ENCODE assay signal across 1 cellular context in the genomic region with DNA sequence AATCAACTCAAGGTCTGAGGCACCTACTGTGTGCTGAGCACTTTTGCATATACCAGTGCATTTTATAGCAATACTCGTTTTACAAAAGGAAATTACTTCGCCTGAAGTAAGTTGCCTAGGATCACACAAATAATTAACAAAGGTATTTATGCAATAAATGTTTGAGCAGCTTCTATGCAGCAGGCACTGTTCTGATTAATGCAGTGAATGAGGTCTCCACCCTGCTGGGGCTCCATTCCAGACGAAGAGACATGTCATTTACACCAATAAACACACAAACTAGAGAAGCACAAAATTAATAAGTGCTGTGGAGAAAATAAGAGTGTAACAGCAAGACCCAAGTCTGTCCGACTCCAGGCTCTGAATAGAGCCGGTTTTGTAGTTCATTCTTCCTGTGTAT.
TF ChIP-seq lines count a peak whose summit lies in the region.

No MANE protein-coding gene starts in this region.

TF ChIP-seq in H1, 55 proteins besides CTCF, POLR2A, EP300 and RAD21:
- TF ChIP-seq, protein P1, sequence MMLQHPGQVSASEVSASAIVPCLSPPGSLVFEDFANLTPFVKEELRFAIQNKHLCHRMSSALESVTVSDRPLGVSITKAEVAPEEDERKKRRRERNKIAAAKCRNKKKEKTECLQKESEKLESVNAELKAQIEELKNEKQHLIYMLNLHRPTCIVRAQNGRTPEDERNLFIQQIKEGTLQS (IDR thresholded peaks at IDR 0.05; ENCODE audit: insufficient read depth, low read depth, low read length), result no peak
- no peak for TF ChIP-seq BRCA1 (IDR thresholded peaks at IDR 0.05; ENCODE audit: low read depth, low read length)
- TF ChIP-seq, protein P2, sequence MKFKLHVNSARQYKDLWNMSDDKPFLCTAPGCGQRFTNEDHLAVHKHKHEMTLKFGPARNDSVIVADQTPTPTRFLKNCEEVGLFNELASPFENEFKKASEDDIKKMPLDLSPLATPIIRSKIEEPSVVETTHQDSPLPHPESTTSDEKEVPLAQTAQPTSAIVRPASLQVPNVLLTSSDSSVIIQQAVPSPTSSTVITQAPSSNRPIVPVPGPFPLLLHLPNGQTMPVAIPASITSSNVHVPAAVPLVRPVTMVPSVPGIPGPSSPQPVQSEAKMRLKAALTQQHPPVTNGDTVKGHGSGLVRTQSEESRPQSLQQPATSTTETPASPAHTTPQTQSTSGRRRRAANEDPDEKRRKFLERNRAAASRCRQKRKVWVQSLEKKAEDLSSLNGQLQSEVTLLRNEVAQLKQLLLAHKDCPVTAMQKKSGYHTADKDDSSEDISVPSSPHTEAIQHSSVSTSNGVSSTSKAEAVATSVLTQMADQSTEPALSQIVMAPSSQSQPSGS (IDR thresholded peaks at IDR 0.05; ENCODE audit: low read length), result no peak
- TF ChIP-seq GABPA (IDR thresholded peaks at IDR 0.05; ENCODE audit: borderline replicate concordance, insufficient read depth, low read length), result no peak
- TF ChIP-seq CBX8 (IDR thresholded peaks at IDR 0.05; ENCODE audit: borderline replicate concordance, low read depth, low read length), result no peak
- TF ChIP-seq SAP30 (IDR thresholded peaks at IDR 0.05; ENCODE audit: insufficient read depth, insufficient replicate concordance, low read length), result no peak
- TF ChIP-seq BCL11A (IDR thresholded peaks at IDR 0.05; ENCODE audit: low read depth in 2 of 2, low read length in 2 of 2), result no peak
- no peak for TF ChIP-seq CEBPB (IDR thresholded peaks at IDR 0.05; ENCODE audit: low read depth, low read length)
- no peak for TF ChIP-seq SP2 (IDR thresholded peaks at IDR 0.05; ENCODE audit: low read length)
- no peak for TF ChIP-seq HDAC6 (IDR thresholded peaks at IDR 0.05; ENCODE audit: low read depth, low read length)
- no peak for TF ChIP-seq EZH2 (IDR thresholded peaks at IDR 0.05; ENCODE audit: low read depth, low read length, severe bottlenecking)
- no peak for TF ChIP-seq SIRT6 (IDR thresholded peaks at IDR 0.05; ENCODE audit: low read length)
- TF ChIP-seq TCF12 (IDR thresholded peaks at IDR 0.05; ENCODE audit: low read depth, low read length), result no peak
- no peak for TF ChIP-seq ASH2L (IDR thresholded peaks at IDR 0.05; ENCODE audit: low read length)
- TF ChIP-seq NANOG (IDR thresholded peaks at IDR 0.05; ENCODE audit: insufficient read depth, low read depth, low read length, poor library complexity, severe bottlenecking), result no peak
- TF ChIP-seq TBP (IDR thresholded peaks at IDR 0.05; ENCODE audit: low read depth, low read length), result no peak
